ENCODE assay signal across 20 cellular contexts in genomic region chr16:5349101-5349500, GRCh38.
"Had no signal": no experiment of that assay in that cellular context is flagged by ENCODE, and none has a peak within 500 bp of the region (broad histone marks: within the 10 kb centered on the region; RNA-seq: fewer than 3 reads in every experiment).

No MANE protein-coding gene starts in this region.

- ATAC-seq: foreskin keratinocyte, gastroesophageal sphincter, heart left ventricle, left cardiac atrium, lower lobe of right lung, mucosa of descending colon had no signal

- H3K27me3 ChIP-seq: foreskin keratinocyte, gastroesophageal sphincter, heart left ventricle had no signal

- H3K4me1 ChIP-seq: esophagus muscularis mucosa, foreskin keratinocyte, gastroesophageal sphincter, heart left ventricle, left ventricle myocardium inferior, lower lobe of right lung had no signal

- H3K9me3 ChIP-seq: esophagus muscularis mucosa, heart left ventricle, left ventricle myocardium inferior, lower lobe of right lung, mucosa of descending colon had no signal

- DNase-seq: dermis blood vessel endothelial cell; dorsolateral prefrontal cortex; effector CD4-positive, alpha-beta T cell; effector memory CD4-positive, alpha-beta T cell; foreskin keratinocyte; heart left ventricle; hippocampal formation; left cardiac atrium; left ventricle myocardium inferior; lower lobe of right lung; mesenchymal stem cell; mucosa of descending colon had no signal

- H3K27ac ChIP-seq: coronary artery, dorsolateral prefrontal cortex, esophagus muscularis mucosa, foreskin keratinocyte, gastroesophageal sphincter, heart left ventricle, left ventricle myocardium inferior, lower lobe of right lung had no signal

- H3K36me3 ChIP-seq: esophagus muscularis mucosa, gastroesophageal sphincter, heart left ventricle, left ventricle myocardium inferior, lower lobe of right lung had no signal

- FAIRE-seq: colon, endothelial cell of umbilical vein, frontal cortex, islet of Langerhans, keratinocyte had no signal

- H3K4me3 ChIP-seq: coronary artery, dorsolateral prefrontal cortex, esophagus muscularis mucosa, gastroesophageal sphincter, heart left ventricle, left ventricle myocardium inferior, lower lobe of right lung, mucosa of descending colon had no signal
